Comparison of ENCODE assay signal across 17 cellular contexts in genomic region chr17:76336756-76337412, GRCh38. TPM values are rescaled to one million over a fixed set of nuclear protein-coding genes. Genes with fewer than 3 reads are reported as not detected.
DNase-seq lines count a peak whose midpoint lies in the region; ATAC-seq and TF ChIP-seq lines count a peak whose summit lies in the region.
"Had no signal": no experiment of that assay in that cellular context is flagged by ENCODE, and none has a peak within 500 bp of the region (broad histone marks: within the 10 kb centered on the region; RNA-seq: fewer than 3 reads in every experiment).

No MANE protein-coding gene starts in this region.

- H4K8ac ChIP-seq in H9 (replicated peaks; ENCODE audit: insufficient read length, low read depth, low read length) = no peak overlapping the region

- intact Hi-C loops in Panc1 (cut with micrococcal nuclease; ENCODE audit: unreplicated experiment) (no loop called here), ovary (cut with DNase I) (no loop called here)

- no peak overlapping the region for H3K9ac ChIP-seq in H9 (ENCODE audit: extremely low read depth, insufficient read length, low read length)
- no peak overlapping the region for H3K9ac ChIP-seq in skeletal muscle satellite cell (ENCODE audit: low read depth, low read length)

- ATAC-seq in Panc1 (peak; percentile 55), GM18873 (IDR thresholded peaks at IDR 0.05; ENCODE audit: low FRiP score, unreplicated experiment) (no peak)
- ATAC-seq: HCT116 had no signal

- CTCF ChIA-PET in Panc1 (lab: Charles Lee) = interaction anchor here (0.5 kb wide), 1 partner anchor 48 kb away, joined by 3 read pairs; no protein-coding TSS in a partner anchor

- H3K27me3 ChIP-seq in H9 (ENCODE audit: insufficient read depth, low read length) (no peaks in the 10 kb centered on the region), Panc1 (ENCODE audit: control insufficient read depth, insufficient read depth, low read length) (no peaks in the 10 kb centered on the region), skeletal muscle satellite cell (ENCODE audit: control insufficient read depth, insufficient read depth, low read length) (no peaks in the 10 kb centered on the region), ovary (no peaks in the 10 kb centered on the region)

- H3K4me1 ChIP-seq in H9 (ENCODE audit: insufficient read depth, low read length) = no peaks in the 10 kb centered on the region
- no peaks in the 10 kb centered on the region for H3K4me1 ChIP-seq in Panc1 (ENCODE audit: control insufficient read depth, insufficient read depth, low read length)
- peaks cover 17% of the 10 kb centered on the region for H3K4me1 ChIP-seq in skeletal muscle satellite cell (ENCODE audit: control insufficient read depth, insufficient read depth, low read length)
- no peaks in the 10 kb centered on the region for H3K4me1 ChIP-seq in ovary (ENCODE audit: insufficient read depth)

- H3K9me3 ChIP-seq in H9 (ENCODE audit: control insufficient read depth, low read depth, low read length) (no peaks in the 10 kb centered on the region), Panc1 (ENCODE audit: control insufficient read depth, insufficient read depth, low read depth, low read length) (no peaks in the 10 kb centered on the region), skeletal muscle satellite cell (replicated peaks; ENCODE audit: low read length) (no peaks in the 10 kb centered on the region), ovary (no peaks in the 10 kb centered on the region)

- no peak overlapping the region for H3K4ac ChIP-seq in H9 (ENCODE audit: low read depth, low read length)

- H2BK20ac ChIP-seq in H9 (ENCODE audit: low read depth, low read length, poor library complexity, severe bottlenecking) = no peak overlapping the region

- H3K36me3 ChIP-seq in Panc1 (ENCODE audit: control insufficient read depth, insufficient read depth, low read length) (no peaks in the 10 kb centered on the region), skeletal muscle satellite cell (ENCODE audit: insufficient read depth, low read length) (peaks cover 6% of the 10 kb centered on the region), ovary (no peaks in the 10 kb centered on the region)

- peaks cover 6 to 8% of the 10 kb centered on the region in 2 experiments; a peak in 3 of 4 replicates for H3K4me1 Mint-ChIP-seq in H9
- no peaks in the 10 kb centered on the region for H3K4me1 Mint-ChIP-seq in activated T-cell treated with anti-CD3 and anti-CD28 coated beads, Interleukin-2, amount 50 U/mL, for 24 hours (ENCODE audit: low read depth)

- H3K27ac Mint-ChIP-seq in H9 = peak overlapping the region; percentile 59 to 78 (median 59); a peak in 3 of 7 replicates
- no peak overlapping the region for H3K27ac Mint-ChIP-seq in activated T-cell treated with anti-CD3 and anti-CD28 coated beads, Interleukin-2, amount 50 U/mL, for 24 hours
- H3K27ac Mint-ChIP-seq: CD14-positive monocyte had no signal

- no peaks in the 10 kb centered on the region for H3K23me2 ChIP-seq in H9 (ENCODE audit: insufficient read length, low read depth, low read length, poor library complexity, severe bottlenecking)

- no peak overlapping the region for H3K27ac ChIP-seq in H9 (ENCODE audit: insufficient read length, low read depth, low read length)
- no peak overlapping the region for H3K27ac ChIP-seq in Panc1 (ENCODE audit: low read length)
- H3K27ac ChIP-seq in ovary = no peak overlapping the region

- no peaks in the 10 kb centered on the region; a peak in 1 of 5 replicates for H3K9me3 Mint-ChIP-seq in H9
- no peaks in the 10 kb centered on the region for H3K9me3 Mint-ChIP-seq in activated T-cell treated with anti-CD3 and anti-CD28 coated beads, Interleukin-2, amount 50 U/mL, for 24 hours

- H3K56ac ChIP-seq in H9 (ENCODE audit: insufficient read length, low read depth, low read length) = no peak overlapping the region

- no peak overlapping the region for H2BK5ac ChIP-seq in H9 (ENCODE audit: insufficient read length, low read length)

- no peak overlapping the region for H3K14ac ChIP-seq in H9 (ENCODE audit: insufficient read depth, low read length)

- H4K5ac ChIP-seq in H9 (ENCODE audit: insufficient read length, low read depth, low read length) = no peak overlapping the region

- H2BK12ac ChIP-seq in H9 (ENCODE audit: insufficient read length, low read depth, low read length) = no peak overlapping the region

- H2BK120ac ChIP-seq in H9 (ENCODE audit: low read depth, low read length, poor library complexity, severe bottlenecking) = no peak overlapping the region

- H3K4me2 ChIP-seq in H9 (ENCODE audit: insufficient read depth, insufficient read length, low read length) (no peak overlapping the region), skeletal muscle satellite cell (ENCODE audit: low read length) (peak overlapping the region; percentile 9)

- H3K4me3 ChIP-seq in Panc1 (ENCODE audit: low read depth in 2 of 2, low read length in 2 of 2) (no peak overlapping the region), skeletal muscle satellite cell (ENCODE audit: low read length) (no peak overlapping the region), ovary (no peak overlapping the region)

- H4K20me1 ChIP-seq in H9 (ENCODE audit: control insufficient read depth, insufficient read depth, insufficient read length) = no peaks in the 10 kb centered on the region

- H2AFZ ChIP-seq in H9 (ENCODE audit: low read length) = no peak overlapping the region

- H3K4me3 Mint-ChIP-seq in H9 = no peak overlapping the region
- no peak overlapping the region for H3K4me3 Mint-ChIP-seq in activated T-cell treated with anti-CD3 and anti-CD28 coated beads, Interleukin-2, amount 50 U/mL, for 24 hours
- H3K4me3 Mint-ChIP-seq: CD14-positive monocyte had no signal

- no peak for TF ChIP-seq POLR2A in ovary (IDR thresholded peaks at IDR 0.05)

- no peak overlapping the region for H2AK5ac ChIP-seq in H9 (ENCODE audit: insufficient read length, low read length)

- in situ Hi-C loops in Panc1 (cut with HindIII; ENCODE audit: low pct_unique_long_range_greater_than_20kb, low sequenced_read_pairs) = no loop called here

- H3K36me3 Mint-ChIP-seq in H9 (ENCODE audit: insufficient read depth in 1 of 3, low read depth in 3 of 3) = peaks cover 2 to 16% (median 2%) of the 10 kb centered on the region in 3 experiments; a peak in 6 of 7 replicates
- peaks cover 21% of the 10 kb centered on the region for H3K36me3 Mint-ChIP-seq in activated T-cell treated with anti-CD3 and anti-CD28 coated beads, Interleukin-2, amount 50 U/mL, for 24 hours (ENCODE audit: low read depth)

- no peaks in the 10 kb centered on the region for H3K79me2 ChIP-seq in H9 (ENCODE audit: insufficient read depth, low read length)

- no peak for TF ChIP-seq EP300 in ovary (IDR thresholded peaks at IDR 0.05)

- TF ChIP-seq CTCF in H9 (conservative IDR thresholded peaks at IDR 0.05) = no peak
- no peak for TF ChIP-seq CTCF in Panc1 (IDR thresholded peaks at IDR 0.05)
- TF ChIP-seq CTCF in ovary (IDR thresholded peaks at IDR 0.05) = no peak

- H4K91ac ChIP-seq in H9 (ENCODE audit: insufficient read length, low read depth, low read length) = no peak overlapping the region

- DNase-seq in H9 (no peak), Panc1 (ENCODE audit: low read depth, low spot score) (no peak), glomerular visceral epithelial cell (ENCODE audit: extremely low spot score) (peak; percentile 12), NCI-H2029 (lab: John Stamatoyannopoulos, UW) (no peak), ovary (no peak)
- no peak for DNase-seq in activated T-cell treated with anti-CD3 and anti-CD28 coated beads, Interleukin-2, amount 50 U/mL, for 24 hours
- DNase-seq: COR-L47, DMS153, NCI-H1105 treated with DMSO at 0.1 percent for 48 hours, NCI-H187, NCI-H2171, NCI-H446 treated with DMSO at 0.1 percent for 48 hours, NCI-H82 had no signal

- no peaks in the 10 kb centered on the region for H3K27me3 Mint-ChIP-seq in H9 (ENCODE audit: low read depth)
- no peaks in the 10 kb centered on the region for H3K27me3 Mint-ChIP-seq in activated T-cell treated with anti-CD3 and anti-CD28 coated beads, Interleukin-2, amount 50 U/mL, for 24 hours

- H3K18ac ChIP-seq in H9 (ENCODE audit: insufficient read length, low read depth, low read length) = no peak overlapping the region

- H3K79me1 ChIP-seq in H9 (ENCODE audit: insufficient read depth, low read depth, low read length, poor library complexity, severe bottlenecking) = peaks cover 3% of the 10 kb centered on the region

- no TSS peak for BruUV-seq in Panc1 (replicated peaks; lab: Mats Ljungman, UMichigan)

- no peak overlapping the region for H3K23ac ChIP-seq in H9 (ENCODE audit: insufficient read length, low read depth, low read length)

- no peak overlapping the region for H3T11ph ChIP-seq in H9 (ENCODE audit: low read length)

- WGBS in H9 (ENCODE audit: extremely low coverage, insufficient read length, low lambda C conversion rate) = no CpG with 5 or more reads among the region's 7 CpGs
- WGBS in ovary, 3 donors = 82 to 89% (median 88%) methylated on average over 7 of the region's 7 CpGs

- no peak overlapping the region for H2BK15ac ChIP-seq in H9 (ENCODE audit: low read depth, low read length)

- POLR2A ChIA-PET in Panc1 (lab: Charles Lee) = no interaction called here

RNA-seq across cellular contexts. Expression of gene PRPSAP1, which starts 16.8 kb away (rescaled TPM):
- 38.4 and 40.2 TPM in 2 replicates for total RNA-seq in H9 (2021)
- total RNA-seq in Panc1 (2021; ENCODE audit: unreplicated experiment) = 99.6 TPM
- polyA plus RNA-seq in Panc1 (2012; ENCODE audit: insufficient read length) = 92.9 TPM
- total RNA-seq in skeletal muscle satellite cell (2012; rRNA removed) = 27.1 and 29.9 TPM in 2 replicates
- total RNA-seq in ovary = 10 to 100 TPM; 26.1 to 50.4 (median 44.5) TPM
- 10 to 100 TPM; 42.9 to 57.9 TPM for polyA plus RNA-seq in ovary

RNA-seq across cellular contexts. Expression of gene QRICH2, which starts 28.8 kb away (rescaled TPM):
- total RNA-seq in H9 (2021) (2.2 and 3.2 TPM in 2 replicates), Panc1 (2021; ENCODE audit: unreplicated experiment) (0.92 TPM), ovary (1 to 10 TPM; 1.1 to 3.8 (median 1.5) TPM)
- polyA plus RNA-seq in Panc1 (2012; ENCODE audit: insufficient read length) = 2.1 TPM
- 1.3 and 1.5 TPM in 2 replicates for total RNA-seq in skeletal muscle satellite cell (2012; rRNA removed)
- 1 to 10 TPM in 1 of 2 donors, under 1 TPM in 1; 0.42 to 1.9 TPM for polyA plus RNA-seq in ovary

RNA-seq across cellular contexts. Expression of gene SPHK1, which starts 47.5 kb away (rescaled TPM):
- total RNA-seq in H9 (2021) (1.4 and 1.8 TPM in 2 replicates), Panc1 (2021; ENCODE audit: unreplicated experiment) (18.2 TPM), ovary (1 to 10 TPM; 1.8 to 9.2 (median 3.7) TPM)
- 17.7 TPM for polyA plus RNA-seq in Panc1 (2012; ENCODE audit: insufficient read length)
- total RNA-seq in skeletal muscle satellite cell (2012; rRNA removed) = 116 and 135 TPM in 2 replicates
- 1 to 10 TPM in 1 of 2 donors, under 1 TPM in 1; 0.80 to 4.0 TPM for polyA plus RNA-seq in ovary
